ENCODE assay signal across 16 cellular contexts in genomic region chr15:51299187-51300015, GRCh38. TPM values are rescaled to one million over a fixed set of nuclear protein-coding genes. Genes with fewer than 3 reads are reported as not detected.
DNase-seq lines count a peak whose midpoint lies in the region; ATAC-seq, FAIRE-seq and TF ChIP-seq lines count a peak whose summit lies in the region.
"Had no signal": no experiment of that assay in that cellular context is flagged by ENCODE, and none has a peak within 500 bp of the region (broad histone marks: within the 10 kb centered on the region; RNA-seq: fewer than 3 reads in every experiment).

No MANE protein-coding gene starts in this region.

- H3K36me3 ChIP-seq in osteoblast (ENCODE audit: insufficient read depth, low read length), result no peaks in the 10 kb centered on the region
- H3K36me3 ChIP-seq: HAP-1 had no signal

- no peak overlapping the region for H2AFZ ChIP-seq in osteoblast (ENCODE audit: low read length)

- TF ChIP-seq POLR2A in erythroblast (IDR thresholded peaks at IDR 0.05; ENCODE audit: low read length), result no peak

- no peaks in the 10 kb centered on the region for H4K20me1 ChIP-seq in osteoblast (ENCODE audit: insufficient read depth, low read length)

- peaks cover 6% of the 10 kb centered on the region for H3K27me3 Mint-ChIP-seq in activated naive CD8-positive, alpha-beta T cell treated with anti-CD3 and anti-CD28 coated beads, Interleukin-2, amount 50 U/mL, for 24 hours

- peaks cover 7% of the 10 kb centered on the region for H3K27me3 ChIP-seq in osteoblast (ENCODE audit: insufficient read depth, low read length)

- TF ChIP-seq CTCF in coronary artery (IDR thresholded peaks at IDR 0.05), result no peak
- no peak for TF ChIP-seq CTCF in osteoblast (IDR thresholded peaks at IDR 0.05; ENCODE audit: extremely low read depth, low read depth, low read length)

- H3K79me2 ChIP-seq in osteoblast (ENCODE audit: insufficient read depth, low read length), result no peaks in the 10 kb centered on the region

- no peaks in the 10 kb centered on the region for H3K4me1 ChIP-seq in osteoblast (ENCODE audit: insufficient read depth, low read length)
- H3K4me1 ChIP-seq: HAP-1 had no signal

- no peak overlapping the region for H3K27ac Mint-ChIP-seq in activated naive CD8-positive, alpha-beta T cell treated with anti-CD3 and anti-CD28 coated beads, Interleukin-2, amount 50 U/mL, for 24 hours
- H3K27ac Mint-ChIP-seq: activated CD8-positive, alpha-beta memory T cell treated with anti-CD3 and anti-CD28 coated beads, Interleukin-2, amount 10 ng/mL, durations not matched to agents 7 days and 5 days; stimulated activated naive CD8-positive, alpha-beta T cell treated with anti-CD3 and anti-CD28 coated beads, Interleukin-15, amount 100 ng/mL, for 72 hours had no signal

- DNase-seq in DMS153 treated with DMSO at 0.1 percent for 48 hours (lab: John Stamatoyannopoulos, UW; ENCODE audit: unreplicated experiment) (peak; percentile 65), NCI-H2196 (lab: John Stamatoyannopoulos, UW; ENCODE audit: unreplicated experiment) (peak; percentile 74), coronary artery (ENCODE audit: low spot score) (peak; percentile 38), osteoblast (ENCODE audit: insufficient read length, low spot score, missing footprints) (peak; percentile 82), NCI-H1436 treated with DMSO at 0.1 percent for 48 hours (lab: John Stamatoyannopoulos, UW) (no peak), RCC 7860 (ENCODE audit: low spot score) (no peak), erythroblast (lab: John Stamatoyannopoulos, UW) (no peak)
- no peak for DNase-seq in activated naive CD8-positive, alpha-beta T cell treated with anti-CD3 and anti-CD28 coated beads, Interleukin-2, amount 50 U/mL, for 24 hours
- DNase-seq: activated CD8-positive, alpha-beta memory T cell treated with anti-CD3 and anti-CD28 coated beads, Interleukin-2, amount 10 ng/mL, durations not matched to agents 7 days and 5 days; activated naive CD4-positive, alpha-beta T cell; NCI-H187 treated with DMSO at 0.1 percent for 48 hours; stimulated activated naive CD8-positive, alpha-beta T cell treated with anti-CD3 and anti-CD28 coated beads, Interleukin-15, amount 100 ng/mL, for 72 hours had no signal

- no peaks in the 10 kb centered on the region for H3K4me1 Mint-ChIP-seq in activated naive CD8-positive, alpha-beta T cell treated with anti-CD3 and anti-CD28 coated beads, Interleukin-2, amount 50 U/mL, for 24 hours
- H3K4me1 Mint-ChIP-seq: activated CD8-positive, alpha-beta memory T cell treated with anti-CD3 and anti-CD28 coated beads, Interleukin-2, amount 10 ng/mL, durations not matched to agents 7 days and 5 days; stimulated activated naive CD8-positive, alpha-beta T cell treated with anti-CD3 and anti-CD28 coated beads, Interleukin-15, amount 100 ng/mL, for 72 hours had no signal

- no peak overlapping the region for H3K27ac ChIP-seq in coronary artery
- H3K27ac ChIP-seq in osteoblast (ENCODE audit: low read depth, low read length), result no peak overlapping the region

- no peak for FAIRE-seq in RCC 7860 (lab: Jason Lieb, UNC)

- H3K4me2 ChIP-seq in osteoblast (ENCODE audit: insufficient read depth, low read length), result no peak overlapping the region

- no peaks in the 10 kb centered on the region for H3K36me3 Mint-ChIP-seq in activated naive CD8-positive, alpha-beta T cell treated with anti-CD3 and anti-CD28 coated beads, Interleukin-2, amount 50 U/mL, for 24 hours (ENCODE audit: low read depth)
- H3K36me3 Mint-ChIP-seq: activated CD8-positive, alpha-beta memory T cell treated with anti-CD3 and anti-CD28 coated beads, Interleukin-2, amount 10 ng/mL, durations not matched to agents 7 days and 5 days had no signal

- H3K4me3 Mint-ChIP-seq in activated naive CD8-positive, alpha-beta T cell treated with anti-CD3 and anti-CD28 coated beads, Interleukin-2, amount 50 U/mL, for 24 hours, result no peak overlapping the region
- H3K4me3 Mint-ChIP-seq: activated CD8-positive, alpha-beta memory T cell treated with anti-CD3 and anti-CD28 coated beads, Interleukin-2, amount 10 ng/mL, durations not matched to agents 7 days and 5 days; neural crest cell; stimulated activated naive CD8-positive, alpha-beta T cell treated with anti-CD3 and anti-CD28 coated beads, Interleukin-15, amount 100 ng/mL, for 72 hours had no signal

- no peaks in the 10 kb centered on the region for H3K9me3 Mint-ChIP-seq in activated naive CD8-positive, alpha-beta T cell treated with anti-CD3 and anti-CD28 coated beads, Interleukin-2, amount 50 U/mL, for 24 hours
- H3K9me3 Mint-ChIP-seq: neural crest cell; stimulated activated naive CD8-positive, alpha-beta T cell treated with anti-CD3 and anti-CD28 coated beads, Interleukin-15, amount 100 ng/mL, for 72 hours had no signal

- no peaks in the 10 kb centered on the region for H3K9me3 ChIP-seq in osteoblast (ENCODE audit: low read depth, low read length)
- H3K9me3 ChIP-seq: HAP-1 had no signal

- H3K4me3 ChIP-seq in coronary artery (no peak overlapping the region), osteoblast (ENCODE audit: insufficient read depth, low read length) (no peak overlapping the region)
- H3K4me3 ChIP-seq: HAP-1, lung, skin epidermis had no signal

- no peak for ATAC-seq in activated naive CD8-positive, alpha-beta T cell treated with anti-CD3 and anti-CD28 coated beads, Interleukin-2, amount 50 U/mL, for 24 hours
- ATAC-seq: activated CD8-positive, alpha-beta memory T cell treated with anti-CD3 and anti-CD28 coated beads, Interleukin-2, amount 10 ng/mL, durations not matched to agents 7 days and 5 days; stimulated activated naive CD8-positive, alpha-beta T cell treated with anti-CD3 and anti-CD28 coated beads, Interleukin-15, amount 100 ng/mL, for 72 hours had no signal

RNA-seq across cellular contexts. Expression of gene CYP19A1, which starts 39.0 kb away (rescaled TPM):
- 2.2 and 4.4 TPM in 2 replicates for total RNA-seq in osteoblast
- total RNA-seq: neural crest cell had no signal

RNA-seq across cellular contexts. Expression of gene GLDN, which starts 42.1 kb away (rescaled TPM):
- total RNA-seq in osteoblast, result 0.59 and 1.1 TPM in 2 replicates
- total RNA-seq: activated CD8-positive, alpha-beta memory T cell treated with anti-CD3 and anti-CD28 coated beads, Interleukin-2, amount 10 ng/mL, durations not matched to agents 7 days and 5 days had no signal

Comparison
In these comparisons a context has a peak if more than half of its experiments do, and no peak if none do; other contexts are left out.
1. DNase-seq: peak in DMS153 treated with DMSO at 0.1 percent for 48 hours (single experiment), NCI-H2196 (single experiment), coronary artery (single experiment) and osteoblast (single experiment); none in activated naive CD8-positive, alpha-beta T cell treated with anti-CD3 and anti-CD28 coated beads, Interleukin-2, amount 50 U/mL, for 24 hours (single experiment), NCI-H1436 treated with DMSO at 0.1 percent for 48 hours (single experiment), RCC 7860 (single experiment) and erythroblast (0 of 2).